Comparison of ENCODE assay signal across 1 cellular context in genomic region chr2:201642579-201643215, GRCh38.
TF ChIP-seq lines count a peak whose summit lies in the region.

No MANE protein-coding gene starts in this region.

TF ChIP-seq in GM12878, 131 proteins besides CTCF, POLR2A, EP300 and RAD21 (continued from another document):
- TF ChIP-seq ZBTB4 (CRISPR knock-in tag; IDR thresholded peaks at IDR 0.05) (no peak), PAX5 (IDR thresholded peaks at IDR 0.05; ENCODE audit: borderline replicate concordance, low read depth, low read length) (peak; percentile 94), MAX (IDR thresholded peaks at IDR 0.05; ENCODE audit: low read depth, low read length) (peak; percentile 73; the same call in 1 of the 2 replicates), KLF5 (IDR thresholded peaks at IDR 0.05; ENCODE audit: partially characterized antibody) (peak; percentile 6), HSF1 (IDR thresholded peaks at IDR 0.05; ENCODE audit: low read depth, low read length) (no peak), RELB (IDR thresholded peaks at IDR 0.05; ENCODE audit: low read depth) (peak; percentile 59), JUNB (IDR thresholded peaks at IDR 0.05) (no peak), ATF7 (IDR thresholded peaks at IDR 0.05; ENCODE audit: low read depth) (no peak), NR2C1 (IDR thresholded peaks at IDR 0.05) (no peak), JUND (IDR thresholded peaks at IDR 0.05; ENCODE audit: low read depth, low read length) (no peak), NR2F1 (conservative IDR thresholded peaks at IDR 0.05) (0 out of 2 replicates have a peak, but pooled peaks have one; percentile 25)
